29 cellular contexts compared by ENCODE assay signal in genomic region chr7:143193880-143194279, GRCh38. TPM values are rescaled to one million over a fixed set of nuclear protein-coding genes. Genes with fewer than 3 reads are reported as not detected.
"Had no signal": no experiment of that assay in that cellular context is flagged by ENCODE, and none has a peak within 500 bp of the region (broad histone marks: within the 10 kb centered on the region; RNA-seq: fewer than 3 reads in every experiment).

No MANE protein-coding gene starts in this region.

- DNase-seq: activated CD4-positive, alpha-beta T cell treated with anti-CD3 and anti-CD28 coated beads for 1 hour; activated CD4-positive, alpha-beta T cell treated with anti-CD3 and anti-CD28 coated beads for 4 hours; activated CD4-positive, alpha-beta T cell treated with anti-CD3 and anti-CD28 coated beads, Interleukin-2, amount 50 U/mL, for 1 hour; activated CD4-positive, alpha-beta T cell treated with anti-CD3 and anti-CD28 coated beads, Interleukin-2, amount 50 U/mL, for 48 hours; activated CD8-positive, alpha-beta memory T cell treated with anti-CD3 and anti-CD28 coated beads for 24 hours; activated CD8-positive, alpha-beta T cell treated with anti-CD3 and anti-CD28 coated beads for 36 hours; activated effector memory CD4-positive, alpha-beta T cell treated with Interleukin-2 at 50 U/mL for 16 hours; activated gamma-delta T cell treated with Interleukin-2 at 50 U/mL for 16 hours; activated naive CD4-positive, alpha-beta T cell treated with anti-CD3 and anti-CD28 coated beads, Interleukin-2, amount 50 U/mL, for 16 hours; activated naive CD4-positive, alpha-beta T cell treated with Interleukin-2 at 50 U/mL for 16 hours; activated T-cell treated with anti-CD3 and anti-CD28 coated beads, Interleukin-2, amount 50 U/mL, for 4 hours; amniotic stem cell; anterior cingulate cortex; brain microvascular endothelial cell; dorsolateral prefrontal cortex; effector memory CD4-positive, alpha-beta T cell; esophagus squamous epithelium; foreskin melanocyte; heart right ventricle; T-helper 2 cell had no signal

- H3K27me3 ChIP-seq: brain microvascular endothelial cell, dorsolateral prefrontal cortex, esophagus squamous epithelium, gastroesophageal sphincter, heart right ventricle had no signal

- H3K4me1 ChIP-seq: esophagus squamous epithelium, gastroesophageal sphincter, heart right ventricle had no signal

- ATAC-seq: activated CD8-positive, alpha-beta T cell treated with anti-CD3 and anti-CD28 coated beads for 36 hours; activated T-cell treated with anti-CD3 and anti-CD28 coated beads, Interleukin-2, amount 50 U/mL, for 4 hours; activated T-helper 17 cell treated with anti-CD3 and anti-CD28 coated beads, Interleukin-2, amount 50 U/mL, for 72 hours; gastroesophageal sphincter; heart right ventricle had no signal

- FAIRE-seq: astrocyte, bronchial epithelial cell had no signal

- H3K27ac ChIP-seq: brain microvascular endothelial cell, coronary artery, dorsolateral prefrontal cortex, epithelial cell of prostate, esophagus squamous epithelium, gastroesophageal sphincter, heart right ventricle had no signal

- H3K36me3 ChIP-seq: brain microvascular endothelial cell, esophagus squamous epithelium, gastroesophageal sphincter, heart right ventricle had no signal

- H3K4me3 ChIP-seq: coronary artery, dorsolateral prefrontal cortex, esophagus squamous epithelium, gastroesophageal sphincter, heart right ventricle had no signal

- H3K9me3 ChIP-seq: esophagus squamous epithelium had no signal

RNA-seq across cellular contexts. Expression of gene TAS2R39, which starts 10.7 kb away (rescaled TPM):
- polyA plus RNA-seq: adipose tissue, esophagus, fibroblast of lung, heart right ventricle had no signal

RNA-seq across cellular contexts. Expression of gene TAS2R40, which starts 28.0 kb away (rescaled TPM):
- polyA plus RNA-seq: adipose tissue, esophagus, fibroblast of lung, heart right ventricle had no signal
